In the genomic region with DNA sequence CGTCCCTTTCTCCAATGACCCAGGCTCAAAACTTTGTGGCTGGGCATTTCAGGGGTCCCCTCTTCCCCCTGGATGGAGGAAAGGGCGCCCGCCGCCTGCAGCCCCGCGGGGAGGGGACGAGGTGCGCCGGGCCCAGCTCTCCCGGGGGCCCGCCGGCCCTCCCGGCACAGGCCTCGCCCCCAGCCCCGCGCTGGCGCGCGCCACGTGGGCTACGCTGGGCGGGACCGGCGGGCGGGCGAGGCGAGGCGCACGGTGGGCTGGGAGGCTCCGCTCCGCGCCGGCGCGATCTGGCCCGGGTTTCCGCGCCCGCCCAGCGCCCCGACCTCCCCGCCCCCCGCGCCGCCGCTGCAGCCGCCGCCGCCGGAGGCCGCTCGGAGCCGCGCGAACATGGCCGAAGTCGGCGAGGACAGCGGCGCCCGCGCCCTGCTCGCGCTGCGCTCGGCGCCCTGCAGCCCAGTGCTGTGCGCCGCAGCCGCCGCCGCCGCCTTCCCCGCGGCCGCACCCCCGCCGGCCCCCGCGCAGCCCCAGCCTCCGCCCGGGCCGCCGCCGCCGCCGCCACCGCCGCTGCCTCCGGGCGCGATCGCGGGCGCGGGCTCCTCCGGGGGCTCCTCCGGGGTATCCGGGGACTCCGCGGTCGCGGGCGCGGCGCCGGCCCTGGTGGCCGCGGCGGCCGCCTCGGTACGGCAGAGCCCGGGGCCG, we compare ENCODE assay signal across 8 cellular contexts. TPM values are rescaled to one million over a fixed set of nuclear protein-coding genes. Genes with fewer than 3 reads are reported as not detected.
DNase-seq lines count a peak whose midpoint lies in the region; ATAC-seq and TF ChIP-seq lines count a peak whose summit lies in the region.

A gene (plus strand): TSS at position 374 of the 699 bp plus-strand sequence. CDS start 14 bp downstream, at position 388.

- intact Hi-C loops in activated B cell treated with CpG ODN at 0.5 μM for 24 hours (cut with micrococcal nuclease), result loop anchor here (1.0 kb wide), 2 partner anchors 41 to 93 kb away; a partner anchor contains a TSS

- H3K27ac Mint-ChIP-seq in activated B cell treated with CpG ODN at 0.5 μM for 24 hours, result peak within 1 kb of the TSS; percentile 95

- DNase-seq in NCI-H1694 treated with DMSO at 0.1 percent for 48 hours (lab: John Stamatoyannopoulos, UW) (peak; percentile 29), NCI-H1694 (lab: John Stamatoyannopoulos, UW) (no peak), NCI-H2107 treated with DMSO at 0.1 percent for 48 hours (lab: John Stamatoyannopoulos, UW; ENCODE audit: unreplicated experiment) (peak; percentile 10), activated B cell treated with CpG ODN at 0.5 μM for 24 hours (peak; percentile 85), islet precursor cell (peak; percentile 67)
- peak; percentile 75 for DNase-seq in central memory CD4-positive, alpha-beta T cell
- DNase-seq in stimulated activated CD4-positive, alpha-beta T cell treated with anti-CD3 and anti-CD28 coated beads, Interleukin-15, amount 100 ng/mL, for 1 hour (ENCODE audit: low read depth in 1 of 2, low spot score in 1 of 2), result peak; percentile 63 to 83

- peaks cover 30% of the 10 kb centered on the region for H3K4me1 Mint-ChIP-seq in activated B cell treated with CpG ODN at 0.5 μM for 24 hours

- CTCF ChIA-PET in activated B cell treated with CpG ODN at 0.5 μM for 24 hours (lab: Charles Lee), result interaction anchor here (1.4 to 2.9 kb wide), 2 partner anchors 41 to 94 kb away, joined by 7 to 21 read pairs; a partner anchor contains a TSS

- no peaks in the 10 kb centered on the region for H3K9me3 Mint-ChIP-seq in activated B cell treated with CpG ODN at 0.5 μM for 24 hours

- POLR2A ChIA-PET in activated B cell treated with CpG ODN at 0.5 μM for 24 hours (lab: Charles Lee), result interaction anchor here (0.6 to 6.1 kb wide), 7 partner anchors 9 to 129 kb away, joined by 3 to 151 read pairs (median 4); a partner anchor contains a TSS

- peaks cover 3% of the 10 kb centered on the region for H3K27me3 Mint-ChIP-seq in activated B cell treated with CpG ODN at 0.5 μM for 24 hours

- TF ChIP-seq CTCF in activated B cell treated with CpG ODN at 0.5 μM for 24 hours (IDR thresholded peaks at IDR 0.05), result no peak

- peaks cover 15% of the 10 kb centered on the region for H3K36me3 Mint-ChIP-seq in activated B cell treated with CpG ODN at 0.5 μM for 24 hours (ENCODE audit: low read depth)

- ATAC-seq in HG02870 (IDR thresholded peaks at IDR 0.05; ENCODE audit: unreplicated experiment) (peak; percentile 55), activated B cell treated with CpG ODN at 0.5 μM for 24 hours (ENCODE audit: low read depth) (peak; percentile 83)

- peak within 1 kb of the TSS; percentile 92 for H3K4me3 Mint-ChIP-seq in activated B cell treated with CpG ODN at 0.5 μM for 24 hours

RNA-seq across cellular contexts. Expression of the gene that starts here (rescaled TPM):
- 37.5 and 42.7 TPM in 2 replicates for total RNA-seq in activated B cell treated with CpG ODN at 0.5 μM for 24 hours
